Comparison of ENCODE assay signal across 19 cellular contexts in the genomic region with DNA sequence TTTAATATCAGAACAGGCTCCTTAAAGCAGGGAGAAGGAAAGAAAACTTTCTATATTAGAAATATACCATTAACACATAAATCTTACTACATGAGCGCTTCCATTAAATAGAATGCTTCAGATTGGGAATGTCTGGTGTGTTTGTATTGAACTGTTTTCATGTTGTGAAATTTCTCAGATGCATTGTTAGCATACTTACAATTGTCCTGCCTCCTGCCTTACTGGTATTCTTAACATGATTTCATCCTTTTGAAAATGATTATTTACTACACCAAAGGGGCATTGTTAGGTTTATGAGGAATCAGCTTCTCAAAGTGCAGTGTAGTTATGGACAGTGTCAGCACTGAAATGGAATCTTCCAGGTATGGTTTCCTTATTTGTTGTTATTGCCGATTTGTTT.
DNase-seq lines count a peak whose midpoint lies in the region; ATAC-seq and TF ChIP-seq lines count a peak whose summit lies in the region.
"Had no signal": no experiment of that assay in that cellular context is flagged by ENCODE, and none has a peak within 500 bp of the region (broad histone marks: within the 10 kb centered on the region; RNA-seq: fewer than 3 reads in every experiment).

No MANE protein-coding gene starts in this region.

- H3K9ac ChIP-seq in HUES64 (ENCODE audit: low read depth, low read length) (no peak overlapping the region), endodermal cell (ENCODE audit: extremely low read depth, low read length, poor library complexity, severe bottlenecking) (no peak overlapping the region), Karpas-422 (ENCODE audit: low read length) (no peak overlapping the region)

- 71% methylated on average over 1 of the region's 2 CpGs for WGBS in HUES64
- WGBS in endodermal cell (ENCODE audit: insufficient coverage in 1 of 2, insufficient read length in 1 of 2), 2 experiments = 88% methylated on average over 2 of the region's 2 CpGs; no CpG with 5 or more reads in 1 of the 2 experiments
- WGBS in stomach, 5 donors = 67 to 92% (median 91%) methylated on average over 2 of the region's 2 CpGs

- H3K4me3 ChIP-seq in HUES64 (ENCODE audit: low read length) (no peak overlapping the region), endodermal cell (ENCODE audit: low read length) (no peak overlapping the region), stomach (no peak overlapping the region), Karpas-422 (ENCODE audit: low read length) (no peak overlapping the region)
- H3K4me3 ChIP-seq: tibial nerve had no signal

- peaks cover 79% of the 10 kb centered on the region for H3K27me3 Mint-ChIP-seq in endodermal cell (ENCODE audit: insufficient read depth)
- no peaks in the 10 kb centered on the region for H3K27me3 Mint-ChIP-seq in mesothelial cell of epicardium (ENCODE audit: low read depth)
- no peaks in the 10 kb centered on the region for H3K27me3 Mint-ChIP-seq in activated naive CD8-positive, alpha-beta T cell treated with anti-CD3 and anti-CD28 coated beads for 36 hours

- DNase-seq in endodermal cell = no peak
- DNase-seq in mesothelial cell of epicardium (ENCODE audit: low spot score in 2 of 2, unreplicated experiment in 2 of 2) = no peak
- no peak for DNase-seq in stomach
- no peak for DNase-seq in NCI-H510A (lab: John Stamatoyannopoulos, UW)
- no peak for DNase-seq in activated naive CD8-positive, alpha-beta T cell treated with anti-CD3 and anti-CD28 coated beads for 36 hours
- no peak for DNase-seq in Karpas-422
- DNase-seq: activated CD4-positive, alpha-beta T cell treated with anti-CD3 and anti-CD28 coated beads, Interleukin-2, amount 10 ng/mL, durations not matched to agents 24 days and 14 days; activated CD8-positive, alpha-beta memory T cell treated with anti-CD3 and anti-CD28 coated beads, Interleukin-2, amount 50 U/mL, for 4 hours; activated effector memory CD4-positive, alpha-beta T cell treated with anti-CD3 and anti-CD28 coated beads, Interleukin-2, amount 50 U/mL, for 16 hours; MV-4-11; naive B cell; NCI-H1930; NCI-H446; RPMI8226; SW 1271 had no signal

- H3K27me3 ChIP-seq in HUES64 (ENCODE audit: insufficient read depth, low read length) = peaks cover 62% of the 10 kb centered on the region
- H3K27me3 ChIP-seq in endodermal cell (ENCODE audit: control insufficient read depth, insufficient read depth, low read length, poor library complexity, severe bottlenecking) = no peaks in the 10 kb centered on the region
- no peaks in the 10 kb centered on the region for H3K27me3 ChIP-seq in stomach
- H3K27me3 ChIP-seq in Karpas-422 (ENCODE audit: low read length) = no peaks in the 10 kb centered on the region
- H3K27me3 ChIP-seq: tibial nerve had no signal

- H3K4me1 ChIP-seq in HUES64 (ENCODE audit: insufficient read depth, low read length) (peaks cover 40% of the 10 kb centered on the region), endodermal cell (ENCODE audit: control insufficient read depth, insufficient read depth, low read length) (peaks cover 14% of the 10 kb centered on the region), stomach (peaks cover 8 to 63% (median 35%) of the 10 kb centered on the region in 4 donors), Karpas-422 (ENCODE audit: low read length) (no peaks in the 10 kb centered on the region)

- intact Hi-C loops in stomach (cut with DNase I; ENCODE audit: low total_unique reads) = no loop called here

- no peaks in the 10 kb centered on the region for H3K9me2 ChIP-seq in Karpas-422 (replicated peaks; ENCODE audit: insufficient read depth, low read length)

- no peak overlapping the region for H2AFZ ChIP-seq in Karpas-422 (ENCODE audit: low read length)

- TF ChIP-seq EP300 in stomach (IDR thresholded peaks at IDR 0.05) = no peak

- no peak overlapping the region for H3K27ac Mint-ChIP-seq in endodermal cell
- peak overlapping the region; percentile 94 for H3K27ac Mint-ChIP-seq in mesothelial cell of epicardium
- H3K27ac Mint-ChIP-seq in activated naive CD8-positive, alpha-beta T cell treated with anti-CD3 and anti-CD28 coated beads for 36 hours = no peak overlapping the region
- H3K27ac Mint-ChIP-seq: activated CD4-positive, alpha-beta T cell treated with anti-CD3 and anti-CD28 coated beads, Interleukin-2, amount 10 ng/mL, durations not matched to agents 24 days and 14 days; naive B cell; stimulated activated effector memory CD8-positive, alpha-beta T cell treated with anti-CD3 and anti-CD28 coated beads, Interleukin-12 subunit alpha, Interleukin-12 subunit beta, amount 100 ng/mL, for 72 hours had no signal

- H3K36me3 Mint-ChIP-seq in endodermal cell (ENCODE audit: low read depth) (no peaks in the 10 kb centered on the region), mesothelial cell of epicardium (peaks cover 1% of the 10 kb centered on the region)
- H3K36me3 Mint-ChIP-seq in activated naive CD8-positive, alpha-beta T cell treated with anti-CD3 and anti-CD28 coated beads for 36 hours = no peaks in the 10 kb centered on the region
- H3K36me3 Mint-ChIP-seq: stimulated activated effector memory CD8-positive, alpha-beta T cell treated with anti-CD3 and anti-CD28 coated beads, Interleukin-12 subunit alpha, Interleukin-12 subunit beta, amount 100 ng/mL, for 72 hours had no signal

- H3K4me3 Mint-ChIP-seq in endodermal cell (no peak overlapping the region), mesothelial cell of epicardium (no peak overlapping the region)
- no peak overlapping the region for H3K4me3 Mint-ChIP-seq in activated naive CD8-positive, alpha-beta T cell treated with anti-CD3 and anti-CD28 coated beads for 36 hours
- H3K4me3 Mint-ChIP-seq: activated CD4-positive, alpha-beta T cell treated with anti-CD3 and anti-CD28 coated beads, Interleukin-2, amount 10 ng/mL, durations not matched to agents 24 days and 14 days; naive B cell; stimulated activated effector memory CD8-positive, alpha-beta T cell treated with anti-CD3 and anti-CD28 coated beads, Interleukin-12 subunit alpha, Interleukin-12 subunit beta, amount 100 ng/mL, for 72 hours had no signal

- H4K20me1 ChIP-seq in Karpas-422 (ENCODE audit: insufficient read depth, low read depth, low read length) = no peaks in the 10 kb centered on the region

- H3K9me3 ChIP-seq in HUES64 (ENCODE audit: insufficient read depth, low read depth, low read length) = no peaks in the 10 kb centered on the region
- no peaks in the 10 kb centered on the region for H3K9me3 ChIP-seq in endodermal cell (ENCODE audit: control insufficient read depth, low read length)
- H3K9me3 ChIP-seq in stomach = no peaks in the 10 kb centered on the region
- H3K9me3 ChIP-seq in Karpas-422 (ENCODE audit: low read length) = no peaks in the 10 kb centered on the region
- H3K9me3 ChIP-seq: tibial nerve had no signal

- H3K4me1 Mint-ChIP-seq in endodermal cell = peaks cover 26% of the 10 kb centered on the region
- H3K4me1 Mint-ChIP-seq in mesothelial cell of epicardium = peaks cover 69% of the 10 kb centered on the region
- H3K4me1 Mint-ChIP-seq in activated naive CD8-positive, alpha-beta T cell treated with anti-CD3 and anti-CD28 coated beads for 36 hours = peaks cover 4% of the 10 kb centered on the region
- H3K4me1 Mint-ChIP-seq: stimulated activated effector memory CD8-positive, alpha-beta T cell treated with anti-CD3 and anti-CD28 coated beads, Interleukin-12 subunit alpha, Interleukin-12 subunit beta, amount 100 ng/mL, for 72 hours had no signal

- ATAC-seq in GM18517 (IDR thresholded peaks at IDR 0.05; ENCODE audit: unreplicated experiment) = no peak
- ATAC-seq: stimulated activated effector memory CD8-positive, alpha-beta T cell treated with anti-CD3 and anti-CD28 coated beads, Interleukin-12 subunit alpha, Interleukin-12 subunit beta, amount 100 ng/mL, for 72 hours had no signal

- no peak for TF ChIP-seq POLR2A in stomach (IDR thresholded peaks at IDR 0.05)

- H3K9me3 Mint-ChIP-seq in endodermal cell (peaks cover 6% of the 10 kb centered on the region), mesothelial cell of epicardium (no peaks in the 10 kb centered on the region)
- H3K9me3 Mint-ChIP-seq in activated naive CD8-positive, alpha-beta T cell treated with anti-CD3 and anti-CD28 coated beads for 36 hours = no peaks in the 10 kb centered on the region
- H3K9me3 Mint-ChIP-seq: activated CD4-positive, alpha-beta T cell treated with anti-CD3 and anti-CD28 coated beads, Interleukin-2, amount 10 ng/mL, durations not matched to agents 24 days and 14 days; stimulated activated effector memory CD8-positive, alpha-beta T cell treated with anti-CD3 and anti-CD28 coated beads, Interleukin-12 subunit alpha, Interleukin-12 subunit beta, amount 100 ng/mL, for 72 hours had no signal

- no peak for TF ChIP-seq CTCF in endodermal cell (conservative IDR thresholded peaks at IDR 0.05)
- TF ChIP-seq CTCF in mesothelial cell of epicardium (IDR thresholded peaks at IDR 0.05; ENCODE audit: unreplicated experiment) = no peak
- no peak for TF ChIP-seq CTCF in stomach (IDR thresholded peaks at IDR 0.05)

- H3K36me3 ChIP-seq in HUES64 (ENCODE audit: insufficient read depth, low read length) = no peaks in the 10 kb centered on the region
- H3K36me3 ChIP-seq in endodermal cell (ENCODE audit: control insufficient read depth, insufficient read depth, low read length) = no peaks in the 10 kb centered on the region
- H3K36me3 ChIP-seq in stomach = no peaks in the 10 kb centered on the region
- H3K36me3 ChIP-seq in Karpas-422 (ENCODE audit: insufficient read depth, low read length) = no peaks in the 10 kb centered on the region
- H3K36me3 ChIP-seq: tibial nerve had no signal

- H3K4me2 ChIP-seq in Karpas-422 (ENCODE audit: low read depth, low read length, poor library complexity, severe bottlenecking) = no peak overlapping the region

- no peaks in the 10 kb centered on the region for H3K79me2 ChIP-seq in Karpas-422 (ENCODE audit: low read length)

- H3K27ac ChIP-seq in HUES64 (ENCODE audit: low read depth, low read length) (peak overlapping the region; percentile 48; the same call in 1 of the 2 replicates), endodermal cell (ENCODE audit: low read depth, low read length) (peak overlapping the region; percentile 42), stomach (peak overlapping the region in 4 of 5 donors; percentile 65 to 85 (median 78)), Karpas-422 (ENCODE audit: low read length) (no peak overlapping the region)
